8 cellular contexts compared by ENCODE assay signal in genomic region chr1:77126309-77126708, GRCh38.
DNase-seq lines count a peak whose midpoint lies in the region; ATAC-seq and TF ChIP-seq lines count a peak whose summit lies in the region.

No MANE protein-coding gene starts in this region.

- no peak overlapping the region for H2AFZ ChIP-seq in hepatocyte

- H3K27ac ChIP-seq in C4-2B (no peak overlapping the region), hepatocyte (no peak overlapping the region)

- TF ChIP-seq CTCF in C4-2B (conservative IDR thresholded peaks at IDR 0.05) (peak; percentile 76), hepatocyte (IDR thresholded peaks at IDR 0.05; ENCODE audit: poor library complexity) (peak; percentile 80)

- H3K4me2 ChIP-seq in hepatocyte: no peak overlapping the region

- DNase-seq in NCI-H2196 treated with DMSO at 0.1 percent for 48 hours (lab: John Stamatoyannopoulos, UW; ENCODE audit: unreplicated experiment) (peak; percentile 6), adipocyte (ENCODE audit: low read depth) (peak; percentile 87), hepatocyte (ENCODE audit: low spot score) (peak; percentile 79), stromal cell of bone marrow (ENCODE audit: low read depth) (peak; percentile 54)

- H3K9me3 ChIP-seq in adipocyte (ENCODE audit: control insufficient read depth, low read length) (no peaks in the 10 kb centered on the region), hepatocyte (ENCODE audit: low read depth) (no peaks in the 10 kb centered on the region)

- ATAC-seq in GM18502 (IDR thresholded peaks at IDR 0.05; ENCODE audit: poor library complexity, unreplicated experiment) (peak; percentile 58), HG03103 (IDR thresholded peaks at IDR 0.05; ENCODE audit: low read depth, unreplicated experiment) (peak; percentile 90), GM19324 (IDR thresholded peaks at IDR 0.05; ENCODE audit: low FRiP score, unreplicated experiment) (no peak)

- H3K27me3 ChIP-seq in adipocyte (replicated peaks; ENCODE audit: control insufficient read depth, insufficient read depth, low read length): no peaks in the 10 kb centered on the region
- H3K27me3 ChIP-seq in hepatocyte: no peaks in the 10 kb centered on the region

- H3K36me3 ChIP-seq in adipocyte (ENCODE audit: control insufficient read depth, insufficient read depth, low read length, severe bottlenecking): no peaks in the 10 kb centered on the region
- H3K36me3 ChIP-seq in hepatocyte (replicated peaks; ENCODE audit: insufficient read depth, low read depth): no peaks in the 10 kb centered on the region

- no peaks in the 10 kb centered on the region for H3K79me2 ChIP-seq in hepatocyte

- no peaks in the 10 kb centered on the region for H3K4me1 ChIP-seq in adipocyte (ENCODE audit: control insufficient read depth, insufficient read depth, low read length)
- H3K4me1 ChIP-seq in hepatocyte (ENCODE audit: insufficient read depth): no peaks in the 10 kb centered on the region

- H3K4me3 ChIP-seq in adipocyte (ENCODE audit: low read length) (no peak overlapping the region), hepatocyte (no peak overlapping the region)

- H3K9me2 ChIP-seq in hepatocyte (replicated peaks; ENCODE audit: insufficient read depth): no peaks in the 10 kb centered on the region

- no peak overlapping the region for H3K9ac ChIP-seq in adipocyte (ENCODE audit: low read length)

- WGBS in hepatocyte (ENCODE audit: low lambda C conversion rate, missing lambda C conversion rate): 10% methylated on average over 2 of the region's 2 CpGs

- H4K20me1 ChIP-seq in hepatocyte (ENCODE audit: insufficient read depth, poor library complexity, severe bottlenecking): no peaks in the 10 kb centered on the region

Comparison
In these comparisons a context has a peak if more than half of its experiments do, and no peak if none do; other contexts are left out.
1. DNase-seq: peak in every context shown above with its lines; median percentile 87 in adipocyte; 79 in hepatocyte; 54 in stromal cell of bone marrow; 6 in NCI-H2196 treated with DMSO at 0.1 percent for 48 hours.